ENCODE assay signal across 27 cellular contexts in the genomic region with DNA sequence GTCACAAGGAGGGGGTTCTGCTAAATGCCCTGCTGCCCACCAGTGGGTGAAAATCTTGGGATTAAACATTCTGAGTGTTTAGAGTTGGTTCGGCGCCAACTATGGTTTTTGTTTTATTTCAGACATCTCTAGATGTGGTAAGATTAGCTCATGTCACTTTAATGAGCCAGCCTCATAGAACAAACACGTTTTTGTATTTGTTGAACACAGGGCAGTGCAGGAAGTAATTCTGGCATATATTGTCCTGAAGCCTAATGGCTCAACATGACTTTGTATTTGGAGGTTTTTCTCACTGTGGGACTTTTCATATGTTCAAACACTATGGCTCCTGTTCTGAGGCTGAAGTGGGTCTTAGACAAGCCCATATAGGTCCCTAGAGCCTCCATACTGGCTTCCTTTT.
DNase-seq lines count a peak whose midpoint lies in the region; ATAC-seq and TF ChIP-seq lines count a peak whose summit lies in the region.
"Had no signal": no experiment of that assay in that cellular context is flagged by ENCODE, and none has a peak within 500 bp of the region (broad histone marks: within the 10 kb centered on the region; RNA-seq: fewer than 3 reads in every experiment).

No MANE protein-coding gene starts in this region.

- no peak overlapping the region for H3K27ac ChIP-seq in SK-N-SH (ENCODE audit: low read depth in 2 of 2, low read length in 1 of 2)
- peak overlapping the region; percentile 48 for H3K27ac ChIP-seq in PC-3 (ENCODE audit: low read length)
- H3K27ac ChIP-seq: ascending aorta; BLaER1 treated with 17β-estradiol and CSF1 and Interleukin-3, amounts not matched to agents 10 nM and 100 nM; epithelial cell of prostate; foreskin keratinocyte; thyroid gland had no signal

- no peaks in the 10 kb centered on the region for H3F3A ChIP-seq in SK-N-SH (replicated peaks; ENCODE audit: insufficient read depth)
- no peaks in the 10 kb centered on the region for H3F3A ChIP-seq in PC-3 (ENCODE audit: low read length, unreplicated experiment)

- no peaks in the 10 kb centered on the region for H3K9me2 ChIP-seq in SK-N-SH
- no peaks in the 10 kb centered on the region for H3K9me2 ChIP-seq in PC-3 (replicated peaks; ENCODE audit: low read length)

- DNase-seq in SK-N-SH = no peak
- DNase-seq in PC-3 = peak; percentile 80
- DNase-seq in globus pallidus (ENCODE audit: low spot score) = peak; percentile 16
- peak; percentile 10 for DNase-seq in superior temporal gyrus (ENCODE audit: extremely low spot score)
- no peak for DNase-seq in iPS-NIHi11 (ENCODE audit: low spot score)
- DNase-seq in T-helper 2 cell treated with Interferon-gamma antibody and Interleukin-4, amounts not matched to agents 5 μg/mL and 100 μg/mL, for 36 hours (ENCODE audit: low spot score) = no peak
- DNase-seq: activated CD4-positive, alpha-beta memory T cell treated with anti-CD3 and anti-CD28 coated beads, Interleukin-2, amount 10 ng/mL, durations not matched to agents 7 days and 5 days; activated CD4-positive, CD25-positive, alpha-beta regulatory T cell treated with anti-CD3 and anti-CD28 coated beads, Interleukin-2, amount 50 U/mL, for 72 hours; foreskin keratinocyte; hippocampal formation; MM.1S; NCI-H1417 treated with DMSO at 0.1 percent for 48 hours; NCI-H2171 treated with DMSO at 0.1 percent for 48 hours; NCI-H524 treated with DMSO at 0.1 percent for 48 hours; stimulated activated CD4-positive, alpha-beta T cell treated with anti-CD3 and anti-CD28 coated beads, Interleukin-15, amount 100 ng/mL, for 24 hours; stimulated activated naive CD8-positive, alpha-beta T cell treated with anti-CD3 and anti-CD28 coated beads, Interleukin-15, Interleukin-2, amounts not matched to agents 100 U/mL and 50 U/mL, for 24 hours; T-cell; thyroid gland had no signal

- no peak overlapping the region for H3K27ac Mint-ChIP-seq in T-helper 2 cell treated with Interferon-gamma antibody and Interleukin-4, amounts not matched to agents 5 μg/mL and 100 μg/mL, for 36 hours
- H3K27ac Mint-ChIP-seq: activated CD4-positive, alpha-beta memory T cell treated with anti-CD3 and anti-CD28 coated beads, Interleukin-2, amount 10 ng/mL, durations not matched to agents 7 days and 5 days; activated naive CD8-positive, alpha-beta T cell; activated T-helper 2 cell treated with anti-CD3 and anti-CD28 coated beads, Interferon-gamma antibody, Interleukin-2, Interleukin-4, amounts not matched to agents 10 μg/mL and 5 μg/mL and 100 μg/mL, durations not matched to agents 14 hours and 24 hours and 36 hours; nephron; T-cell had no signal

- H3K9me3 ChIP-seq in SK-N-SH (no peaks in the 10 kb centered on the region), PC-3 (ENCODE audit: low read length) (no peaks in the 10 kb centered on the region)
- H3K9me3 ChIP-seq: ascending aorta; BLaER1 treated with 17β-estradiol and CSF1 and Interleukin-3, amounts not matched to agents 10 nM and 100 nM; thyroid gland had no signal

- H3K4me1 Mint-ChIP-seq in T-helper 2 cell treated with Interferon-gamma antibody and Interleukin-4, amounts not matched to agents 5 μg/mL and 100 μg/mL, for 36 hours (ENCODE audit: low read depth) = no peaks in the 10 kb centered on the region
- H3K4me1 Mint-ChIP-seq: activated CD4-positive, alpha-beta memory T cell treated with anti-CD3 and anti-CD28 coated beads, Interleukin-2, amount 10 ng/mL, durations not matched to agents 7 days and 5 days; central memory CD8-positive, alpha-beta T cell; nephron; T-cell had no signal

- intact Hi-C loops in PC-3 (cut with micrococcal nuclease) = no loop called here

- H3K4me3 ChIP-seq in SK-N-SH (ENCODE audit: low read depth in 2 of 2, low read length in 1 of 2) (no peak overlapping the region), PC-3 (ENCODE audit: low read length) (no peak overlapping the region)
- H3K4me3 ChIP-seq: ascending aorta; BLaER1 treated with 17β-estradiol and CSF1 and Interleukin-3, amounts not matched to agents 10 nM and 100 nM; thyroid gland had no signal

- CTCF ChIA-PET in SK-N-SH (lab: Yijun Ruan, JAX) = interaction anchor here (0.6 kb wide), 1 partner anchor 57 kb away, joined by 3 read pairs; no protein-coding TSS in a partner anchor
- CTCF ChIA-PET in PC-3 (lab: Charles Lee) = interaction anchor here (0.6 kb wide), 1 partner anchor 16 kb away, joined by 4 read pairs; no protein-coding TSS in a partner anchor

- no peaks in the 10 kb centered on the region for H3K36me3 Mint-ChIP-seq in T-helper 2 cell treated with Interferon-gamma antibody and Interleukin-4, amounts not matched to agents 5 μg/mL and 100 μg/mL, for 36 hours (ENCODE audit: low read depth)
- H3K36me3 Mint-ChIP-seq: activated naive CD8-positive, alpha-beta T cell; T-cell had no signal

- ATAC-seq in SK-N-SH treated with all-trans-retinoic acid at 6 μM for 48 hours = no peak; the same call in 1 of the 3 replicates
- ATAC-seq in PC-3 = peak; percentile 90
- ATAC-seq in GM19467 (IDR thresholded peaks at IDR 0.05; ENCODE audit: unreplicated experiment) = no peak
- ATAC-seq: foreskin keratinocyte; stimulated activated naive CD8-positive, alpha-beta T cell treated with anti-CD3 and anti-CD28 coated beads, Interleukin-15, Interleukin-2, amounts not matched to agents 100 U/mL and 50 U/mL, for 24 hours; T-cell had no signal

- H3K4me2 ChIP-seq in SK-N-SH (no peak overlapping the region), PC-3 (ENCODE audit: low read length) (peak overlapping the region; percentile 7; the same call in 1 of the 2 replicates)
- H3K4me2 ChIP-seq: BLaER1 treated with 17β-estradiol and CSF1 and Interleukin-3, amounts not matched to agents 10 nM and 100 nM had no signal

- H3K27me3 ChIP-seq in SK-N-SH (ENCODE audit: insufficient read depth) (no peaks in the 10 kb centered on the region), PC-3 (ENCODE audit: low read length) (no peaks in the 10 kb centered on the region)
- H3K27me3 ChIP-seq: ascending aorta; BLaER1 treated with 17β-estradiol and CSF1 and Interleukin-3, amounts not matched to agents 10 nM and 100 nM; foreskin keratinocyte; thyroid gland had no signal

- peaks cover 3 to 9% of the 10 kb centered on the region in 2 experiments; a peak in 2 of 4 replicates for H3K4me1 ChIP-seq in SK-N-SH (ENCODE audit: control insufficient read depth in 1 of 2, insufficient read depth in 2 of 2, low read depth in 1 of 2, low read length in 1 of 2)
- peaks cover 30% of the 10 kb centered on the region for H3K4me1 ChIP-seq in PC-3 (ENCODE audit: insufficient read depth, low read length)
- H3K4me1 ChIP-seq: ascending aorta; BLaER1 treated with 17β-estradiol and CSF1 and Interleukin-3, amounts not matched to agents 10 nM and 100 nM; thyroid gland had no signal

- TF ChIP-seq EP300 in SK-N-SH (IDR thresholded peaks at IDR 0.05; ENCODE audit: borderline replicate concordance in 1 of 2, low read depth in 1 of 2, low read length in 1 of 2) = no peak; a peak in 1 of 4 replicates

- 66% methylated on average over 3 of the region's 3 CpGs for WGBS in SK-N-SH (ENCODE audit: low lambda C conversion rate)

- H3K9ac ChIP-seq in SK-N-SH = no peak overlapping the region
- H3K9ac ChIP-seq in PC-3 (ENCODE audit: low read length) = no peak overlapping the region
- H3K9ac ChIP-seq: BLaER1 treated with 17β-estradiol and CSF1 and Interleukin-3, amounts not matched to agents 10 nM and 100 nM had no signal

- no peaks in the 10 kb centered on the region for H3K79me2 ChIP-seq in SK-N-SH (ENCODE audit: insufficient read depth)
- H3K79me2 ChIP-seq in PC-3 (ENCODE audit: low read length) = no peaks in the 10 kb centered on the region

- H2AFZ ChIP-seq in SK-N-SH (ENCODE audit: low read depth) (no peak overlapping the region), PC-3 (ENCODE audit: low read length) (no peak overlapping the region)

- no peaks in the 10 kb centered on the region for H3K36me3 ChIP-seq in SK-N-SH (replicated peaks in 1 of 2; ENCODE audit: control insufficient read depth in 1 of 2, insufficient read depth in 2 of 2, low read length in 1 of 2)
- no peaks in the 10 kb centered on the region for H3K36me3 ChIP-seq in PC-3 (ENCODE audit: low read depth, low read length)
- H3K36me3 ChIP-seq: ascending aorta; BLaER1 treated with 17β-estradiol and CSF1 and Interleukin-3, amounts not matched to agents 10 nM and 100 nM; thyroid gland had no signal

- TF ChIP-seq CTCF in SK-N-SH (IDR thresholded peaks at IDR 0.05) (no peak), PC-3 (conservative IDR thresholded peaks at IDR 0.05; ENCODE audit: low read depth, low read length) (no peak)

- no peaks in the 10 kb centered on the region for H3K27me3 Mint-ChIP-seq in T-helper 2 cell treated with Interferon-gamma antibody and Interleukin-4, amounts not matched to agents 5 μg/mL and 100 μg/mL, for 36 hours (ENCODE audit: low read depth)
- H3K27me3 Mint-ChIP-seq: activated CD4-positive, alpha-beta memory T cell treated with anti-CD3 and anti-CD28 coated beads, Interleukin-2, amount 10 ng/mL, durations not matched to agents 7 days and 5 days; activated naive CD8-positive, alpha-beta T cell; T-cell had no signal

- H3K9me3 Mint-ChIP-seq in T-helper 2 cell treated with Interferon-gamma antibody and Interleukin-4, amounts not matched to agents 5 μg/mL and 100 μg/mL, for 36 hours = no peaks in the 10 kb centered on the region
- H3K9me3 Mint-ChIP-seq: activated CD4-positive, alpha-beta memory T cell treated with anti-CD3 and anti-CD28 coated beads, Interleukin-2, amount 10 ng/mL, durations not matched to agents 7 days and 5 days; activated T-helper 2 cell treated with anti-CD3 and anti-CD28 coated beads, Interferon-gamma antibody, Interleukin-2, Interleukin-4, amounts not matched to agents 10 μg/mL and 5 μg/mL and 100 μg/mL, durations not matched to agents 14 hours and 24 hours and 36 hours; central memory CD8-positive, alpha-beta T cell; nephron; T-cell had no signal

- H4K20me1 ChIP-seq in SK-N-SH (ENCODE audit: insufficient read depth) (no peaks in the 10 kb centered on the region), PC-3 (ENCODE audit: low read length) (no peaks in the 10 kb centered on the region)
- H4K20me1 ChIP-seq: BLaER1 treated with 17β-estradiol and CSF1 and Interleukin-3, amounts not matched to agents 10 nM and 100 nM had no signal

- no peak for TF ChIP-seq RAD21 in SK-N-SH (IDR thresholded peaks at IDR 0.05; ENCODE audit: low read length)

- BruUV-seq in PC-3 (replicated peaks; lab: Mats Ljungman, UMichigan) = no TSS peak

- H3K4me3 Mint-ChIP-seq in T-helper 2 cell treated with Interferon-gamma antibody and Interleukin-4, amounts not matched to agents 5 μg/mL and 100 μg/mL, for 36 hours = no peak overlapping the region
- H3K4me3 Mint-ChIP-seq: activated CD4-positive, alpha-beta memory T cell treated with anti-CD3 and anti-CD28 coated beads, Interleukin-2, amount 10 ng/mL, durations not matched to agents 7 days and 5 days; activated naive CD8-positive, alpha-beta T cell; central memory CD8-positive, alpha-beta T cell; nephron; T-cell had no signal

- POLR2A ChIA-PET in SK-N-SH (lab: Yijun Ruan, JAX) (no interaction called here), PC-3 (lab: Charles Lee; ENCODE audit: unreplicated experiment) (no interaction called here)

TF ChIP-seq in SK-N-SH, 30 proteins besides CTCF, POLR2A, EP300 and RAD21 (continues in another document):
- peak; percentile 45 for TF ChIP-seq TCF12 (IDR thresholded peaks at IDR 0.05)

Comparison
In these comparisons a context has a peak if more than half of its experiments do, and no peak if none do; other contexts are left out.
1. DNase-seq: peak in PC-3 (single experiment), globus pallidus (single experiment) and superior temporal gyrus (single experiment); none in SK-N-SH (single experiment), iPS-NIHi11 (single experiment) and T-helper 2 cell treated with Interferon-gamma antibody and Interleukin-4, amounts not matched to agents 5 μg/mL and 100 μg/mL, for 36 hours (single experiment).